ENCODE assay signal across 1 cellular context in the genomic region with DNA sequence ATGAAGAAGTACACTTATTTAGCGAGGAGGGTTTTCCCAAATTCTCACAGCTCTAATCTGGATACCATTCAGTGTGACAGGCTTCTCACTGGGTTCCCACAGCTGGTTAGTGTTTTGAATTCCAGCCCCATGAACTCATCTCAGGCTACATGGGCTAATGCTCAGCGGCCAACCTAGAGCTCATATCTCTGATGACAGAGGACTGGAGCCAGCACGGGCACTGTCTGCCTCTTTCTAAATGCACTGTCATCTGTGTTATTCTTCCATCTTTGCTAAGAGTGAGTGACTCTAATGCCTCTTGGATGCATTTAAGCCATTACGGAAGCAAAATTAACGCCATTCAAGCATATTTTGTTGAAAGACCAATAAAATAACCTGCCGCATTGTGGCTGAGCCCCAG.
TF ChIP-seq lines count a peak whose summit lies in the region.

No MANE protein-coding gene starts in this region.

TF ChIP-seq in WTC11, 78 proteins besides CTCF, POLR2A, EP300 and RAD21 (continued from another document):
- TF ChIP-seq, protein P1, sequence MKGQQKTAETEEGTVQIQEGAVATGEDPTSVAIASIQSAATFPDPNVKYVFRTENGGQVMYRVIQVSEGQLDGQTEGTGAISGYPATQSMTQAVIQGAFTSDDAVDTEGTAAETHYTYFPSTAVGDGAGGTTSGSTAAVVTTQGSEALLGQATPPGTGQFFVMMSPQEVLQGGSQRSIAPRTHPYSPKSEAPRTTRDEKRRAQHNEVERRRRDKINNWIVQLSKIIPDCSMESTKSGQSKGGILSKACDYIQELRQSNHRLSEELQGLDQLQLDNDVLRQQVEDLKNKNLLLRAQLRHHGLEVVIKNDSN (CRISPR knock-in tag; IDR thresholded peaks at IDR 0.05) = no peak
- TF ChIP-seq, protein P2, sequence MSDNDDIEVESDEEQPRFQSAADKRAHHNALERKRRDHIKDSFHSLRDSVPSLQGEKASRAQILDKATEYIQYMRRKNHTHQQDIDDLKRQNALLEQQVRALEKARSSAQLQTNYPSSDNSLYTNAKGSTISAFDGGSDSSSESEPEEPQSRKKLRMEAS (CRISPR knock-in tag; IDR thresholded peaks at IDR 0.05) = no peak
- TF ChIP-seq FOXJ3 (CRISPR knock-in tag; IDR thresholded peaks at IDR 0.05; ENCODE audit: borderline replicate concordance) = no peak
- no peak for TF ChIP-seq NFATC4 (CRISPR knock-in tag; IDR thresholded peaks at IDR 0.05)
- no peak for TF ChIP-seq OVOL2 (CRISPR knock-in tag; IDR thresholded peaks at IDR 0.05; ENCODE audit: borderline replicate concordance)
- TF ChIP-seq, protein P3, sequence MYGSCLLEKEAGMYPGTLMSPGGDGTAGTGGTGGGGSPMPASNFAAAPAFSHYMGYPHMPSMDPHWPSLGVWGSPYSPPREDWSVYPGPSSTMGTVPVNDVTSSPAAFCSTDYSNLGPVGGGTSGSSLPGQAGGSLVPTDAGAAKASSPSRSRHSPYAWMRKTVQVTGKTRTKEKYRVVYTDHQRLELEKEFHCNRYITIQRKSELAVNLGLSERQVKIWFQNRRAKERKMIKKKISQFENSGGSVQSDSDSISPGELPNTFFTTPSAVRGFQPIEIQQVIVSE (CRISPR knock-in tag; IDR thresholded peaks at IDR 0.05; ENCODE audit: borderline replicate concordance) = no peak
